ENCODE assay signal across 1 cellular context in the genomic region with DNA sequence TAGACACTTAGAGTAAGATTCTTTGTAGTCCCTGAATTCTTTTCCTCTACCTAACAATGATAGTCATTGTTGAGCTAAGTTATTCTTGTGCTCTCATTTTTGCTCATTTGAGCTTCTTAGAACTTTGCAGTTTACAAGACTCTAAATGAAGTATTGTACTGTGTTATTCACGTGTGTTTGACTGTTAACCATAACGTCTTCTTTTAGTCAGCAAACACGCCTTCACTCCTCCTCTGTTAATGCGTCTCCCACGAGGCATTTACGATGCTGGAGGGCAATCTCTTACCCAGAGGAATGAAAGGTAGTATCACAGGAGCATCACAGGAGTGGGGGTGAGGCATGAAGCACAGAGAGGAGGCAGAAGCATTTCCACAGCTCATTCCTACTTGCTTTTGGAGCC.
TF ChIP-seq lines count a peak whose summit lies in the region.

No MANE protein-coding gene starts in this region.

TF ChIP-seq in IMR-90, 13 proteins besides CTCF, POLR2A, EP300 and RAD21 (continued from another document):
- TF ChIP-seq USF2 (IDR thresholded peaks at IDR 0.05; ENCODE audit: low read depth, low read length) (no peak), MAFK (IDR thresholded peaks at IDR 0.05; ENCODE audit: low read depth, low read length) (no peak), CEBPB (IDR thresholded peaks at IDR 0.05; ENCODE audit: low read depth, low read length) (no peak)
- TF ChIP-seq, protein P1, sequence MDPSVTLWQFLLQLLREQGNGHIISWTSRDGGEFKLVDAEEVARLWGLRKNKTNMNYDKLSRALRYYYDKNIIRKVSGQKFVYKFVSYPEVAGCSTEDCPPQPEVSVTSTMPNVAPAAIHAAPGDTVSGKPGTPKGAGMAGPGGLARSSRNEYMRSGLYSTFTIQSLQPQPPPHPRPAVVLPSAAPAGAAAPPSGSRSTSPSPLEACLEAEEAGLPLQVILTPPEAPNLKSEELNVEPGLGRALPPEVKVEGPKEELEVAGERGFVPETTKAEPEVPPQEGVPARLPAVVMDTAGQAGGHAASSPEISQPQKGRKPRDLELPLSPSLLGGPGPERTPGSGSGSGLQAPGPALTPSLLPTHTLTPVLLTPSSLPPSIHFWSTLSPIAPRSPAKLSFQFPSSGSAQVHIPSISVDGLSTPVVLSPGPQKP (IDR thresholded peaks at IDR 0.05; ENCODE audit: borderline replicate concordance, low read depth, low read length) = no peak
